8 cellular contexts compared by ENCODE assay signal in the genomic region with DNA sequence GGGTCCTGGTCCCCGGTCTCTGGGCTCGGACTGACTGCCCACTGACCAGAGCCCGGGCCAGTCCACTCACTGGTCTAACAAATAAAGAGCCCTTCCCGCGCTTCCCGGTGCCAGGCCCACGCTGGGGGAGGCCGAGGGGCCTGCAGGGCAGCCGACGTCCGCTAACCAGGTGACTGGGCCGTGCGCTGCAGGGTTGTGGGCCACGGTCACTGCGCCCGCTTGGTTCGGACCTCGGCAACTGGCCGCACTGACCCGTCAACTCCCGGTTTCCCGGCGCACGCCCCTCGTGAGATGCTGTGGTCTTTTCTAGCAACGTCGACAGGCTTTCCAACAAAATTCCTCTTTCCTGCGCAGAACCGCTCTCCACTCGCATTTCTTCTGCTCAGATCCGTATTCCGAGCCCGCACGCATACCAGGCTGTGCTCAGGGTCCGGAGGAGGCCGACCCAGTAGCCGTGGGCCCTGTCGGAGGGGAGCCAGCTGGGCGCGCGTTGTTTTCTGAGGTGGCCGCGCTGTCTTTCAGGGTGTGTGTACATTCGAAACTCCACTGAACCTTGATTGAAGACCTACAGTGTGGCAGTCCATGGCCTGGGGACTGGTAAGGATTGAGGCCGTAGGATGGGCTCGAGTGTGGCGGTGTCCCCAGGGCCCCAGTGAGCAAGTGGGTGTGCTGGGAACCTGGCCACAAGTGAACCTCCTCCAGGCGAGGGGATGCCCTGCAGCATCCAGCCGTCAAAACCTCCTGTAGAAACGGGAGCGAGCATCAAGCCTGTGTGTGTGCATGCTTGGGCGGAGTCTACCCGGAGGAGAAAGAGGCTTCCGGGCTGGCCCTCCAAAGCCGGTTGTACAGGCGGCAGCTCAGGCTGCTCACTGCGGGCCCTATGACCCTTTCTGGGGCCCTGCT. TPM values are rescaled to one million over a fixed set of nuclear protein-coding genes. Genes with fewer than 3 reads are reported as not detected.
DNase-seq lines count a peak whose midpoint lies in the region; ATAC-seq, FAIRE-seq and TF ChIP-seq lines count a peak whose summit lies in the region.

No MANE protein-coding gene starts in this region.

- H3K36me3 Mint-ChIP-seq in activated CD4-positive, alpha-beta T cell treated with anti-CD3 and anti-CD28 coated beads, Interleukin-2, amount 10 ng/mL, durations not matched to agents 7 days and 5 days (ENCODE audit: low read depth) = peaks cover 20% of the 10 kb centered on the region

- H3K27me3 ChIP-seq in OCI-LY1 (ENCODE audit: insufficient read depth, low read length) = no peaks in the 10 kb centered on the region
- no peaks in the 10 kb centered on the region for H3K27me3 ChIP-seq in dorsolateral prefrontal cortex

- peaks cover 16% of the 10 kb centered on the region for H3K79me2 ChIP-seq in OCI-LY1 (ENCODE audit: insufficient read depth, low read length)

- no peak for TF ChIP-seq CTCF in OCI-LY1 (IDR thresholded peaks at IDR 0.05; ENCODE audit: low read length)
- TF ChIP-seq CTCF in dorsolateral prefrontal cortex (IDR thresholded peaks at IDR 0.05 in 54 of 56, conservative IDR thresholded peaks at IDR 0.05 in 2 of 56; ENCODE audit: low read depth in 1 of 56, partially characterized antibody in 56 of 56) = no peak
- TF ChIP-seq CTCF in GM10248 (IDR thresholded peaks at IDR 0.05; ENCODE audit: control extremely low read depth, extremely low read depth, low read depth, missing control alignments) = no peak

- H3K4me1 ChIP-seq in OCI-LY1 (ENCODE audit: insufficient read depth, low read length, severe bottlenecking) (peaks cover 52% of the 10 kb centered on the region), mesodermal cell (ENCODE audit: control insufficient read depth, insufficient read depth, low read length, poor library complexity, severe bottlenecking) (peaks cover 19% of the 10 kb centered on the region)

- CTCF ChIA-PET in activated CD4-positive, alpha-beta T cell treated with anti-CD3 and anti-CD28 coated beads, Interleukin-2, amount 10 ng/mL, durations not matched to agents 7 days and 5 days (lab: Charles Lee) = no interaction called here
- CTCF ChIA-PET in GM10248 (lab: Yijun Ruan, JAX) = interaction anchor here (1.8 kb wide), 1 partner anchor 8 kb away, joined by 4 read pairs; no protein-coding TSS in a partner anchor

- ATAC-seq in GM21576 (IDR thresholded peaks at IDR 0.05; ENCODE audit: unreplicated experiment) = no peak

- WGBS in mesodermal cell (ENCODE audit: insufficient coverage in 2 of 2), 2 experiments = 68 to 73% methylated on average over 48 to 57 of the region's 57 CpGs

- POLR2A ChIA-PET in activated CD4-positive, alpha-beta T cell treated with anti-CD3 and anti-CD28 coated beads, Interleukin-2, amount 10 ng/mL, durations not matched to agents 7 days and 5 days (lab: Charles Lee) = no interaction called here
- POLR2A ChIA-PET in GM10248 (lab: Yijun Ruan, JAX) = no interaction called here

- H3K9me3 ChIP-seq in OCI-LY1 (ENCODE audit: low read length) (no peaks in the 10 kb centered on the region), mesodermal cell (ENCODE audit: control insufficient read depth, low read length) (no peaks in the 10 kb centered on the region)

- H2AFZ ChIP-seq in OCI-LY1 (ENCODE audit: low read length) = no peak overlapping the region

- peaks cover 41% of the 10 kb centered on the region for H3K4me1 Mint-ChIP-seq in activated CD4-positive, alpha-beta T cell treated with anti-CD3 and anti-CD28 coated beads, Interleukin-2, amount 10 ng/mL, durations not matched to agents 7 days and 5 days

- peak overlapping the region; percentile 81 for H3K27ac ChIP-seq in OCI-LY1 (ENCODE audit: low read depth, low read length, poor library complexity, severe bottlenecking)
- H3K27ac ChIP-seq in dorsolateral prefrontal cortex = peak overlapping the region in 56 of 59 donors; percentile 28 to 93 (median 81)
- H3K27ac ChIP-seq in mesodermal cell (ENCODE audit: low read depth, low read length, severe bottlenecking) = peak overlapping the region; percentile 16

- H3K36me3 ChIP-seq in OCI-LY1 (ENCODE audit: insufficient read depth, low read length) (no peaks in the 10 kb centered on the region), mesodermal cell (ENCODE audit: control insufficient read depth, insufficient read depth, low read length) (peaks cover 15% of the 10 kb centered on the region)

- H3K4me3 ChIP-seq in OCI-LY1 (ENCODE audit: low read depth, low read length, poor library complexity, severe bottlenecking) (peak overlapping the region; percentile 75), dorsolateral prefrontal cortex (peak overlapping the region; percentile 32 to 77 (median 63)), mesodermal cell (ENCODE audit: extremely low read depth, insufficient read depth, low read length, poor library complexity, severe bottlenecking) (peak overlapping the region; percentile 53)

- H3K27me3 Mint-ChIP-seq in activated CD4-positive, alpha-beta T cell treated with anti-CD3 and anti-CD28 coated beads, Interleukin-2, amount 10 ng/mL, durations not matched to agents 7 days and 5 days = no peaks in the 10 kb centered on the region

- no peaks in the 10 kb centered on the region for H3K9me2 ChIP-seq in OCI-LY1 (ENCODE audit: low read depth, low read length)

- H3K9ac ChIP-seq in OCI-LY1 (ENCODE audit: low read length) = peak overlapping the region; percentile 78

- peak; percentile 5 for DNase-seq in activated CD4-positive, alpha-beta T cell treated with anti-CD3 and anti-CD28 coated beads, Interleukin-2, amount 10 ng/mL, durations not matched to agents 7 days and 5 days
- DNase-seq in activated CD4-positive, alpha-beta T cell treated with anti-CD3 and anti-CD28 coated beads for 4 hours = no peak
- DNase-seq in dorsolateral prefrontal cortex = peak in 5 of 10 donors; percentile 3 to 44 (median 34)
- DNase-seq in GM10248 (ENCODE audit: extremely low spot score) = no peak
- no peak for DNase-seq in HTR-8/SVneo (ENCODE audit: insufficient read length, low spot score)

- no peak for FAIRE-seq in HTR-8/SVneo (lab: Jason Lieb, UNC)

- peak overlapping the region; percentile 75 for H3K4me3 Mint-ChIP-seq in activated CD4-positive, alpha-beta T cell treated with anti-CD3 and anti-CD28 coated beads, Interleukin-2, amount 10 ng/mL, durations not matched to agents 7 days and 5 days

- intact Hi-C loops in dorsolateral prefrontal cortex (cut with DNase I) = loop anchor here (2.0 to 10.0 kb wide), 5 partner anchors 60 to 173 kb away; partner anchors contain the start of genes GLT8D1 (in 1 of the 2), GNL3 (in 1 of the 2) and SPCS1 (in 1 of the 2)

- peak overlapping the region; percentile 89 for H3K4me2 ChIP-seq in OCI-LY1 (ENCODE audit: low read length)

- H3K27ac Mint-ChIP-seq in activated CD4-positive, alpha-beta T cell treated with anti-CD3 and anti-CD28 coated beads, Interleukin-2, amount 10 ng/mL, durations not matched to agents 7 days and 5 days = peak overlapping the region; percentile 77

- no peaks in the 10 kb centered on the region for H4K20me1 ChIP-seq in OCI-LY1 (ENCODE audit: insufficient read depth, low read length)

- no peaks in the 10 kb centered on the region for H3K9me3 Mint-ChIP-seq in activated CD4-positive, alpha-beta T cell treated with anti-CD3 and anti-CD28 coated beads, Interleukin-2, amount 10 ng/mL, durations not matched to agents 7 days and 5 days

- H3F3A ChIP-seq in OCI-LY1 (ENCODE audit: insufficient read depth, low read length) = peaks cover 11% of the 10 kb centered on the region

RNA-seq across cellular contexts. Expression of gene NT5DC2, which starts 0.9 kb away (rescaled TPM):
- 10 to 100 TPM; 22.1 to 23.8 TPM for total RNA-seq in activated CD4-positive, alpha-beta T cell treated with anti-CD3 and anti-CD28 coated beads, Interleukin-2, amount 10 ng/mL, durations not matched to agents 7 days and 5 days
- 10 to 100 TPM; 10.8 to 61.6 (median 20.5) TPM for total RNA-seq in dorsolateral prefrontal cortex
- 292 TPM for polyA plus RNA-seq in mesodermal cell (2013, experiment 1 of 2)
- 250 TPM for polyA plus RNA-seq in mesodermal cell (2013, experiment 2 of 2)

RNA-seq across cellular contexts. Expression of gene UQCC5, which starts 1.9 kb away (rescaled TPM):
- total RNA-seq in activated CD4-positive, alpha-beta T cell treated with anti-CD3 and anti-CD28 coated beads, Interleukin-2, amount 10 ng/mL, durations not matched to agents 7 days and 5 days = 10 to 100 TPM in 1 of 2 experiments, 1 to 10 TPM in 1; 8.5 to 11.7 TPM
- 10 to 100 TPM in 77 of 120 experiments, 1 to 10 TPM in 43; 4.8 to 19.1 (median 10.9) TPM for total RNA-seq in dorsolateral prefrontal cortex
- 40.7 TPM for polyA plus RNA-seq in mesodermal cell (2013, experiment 1 of 2)
- 32.5 TPM for polyA plus RNA-seq in mesodermal cell (2013, experiment 2 of 2)

RNA-seq across cellular contexts. Expression of gene STAB1, which starts 39.4 kb away (rescaled TPM):
- under 1 TPM; 0.02 to 0.15 TPM for total RNA-seq in activated CD4-positive, alpha-beta T cell treated with anti-CD3 and anti-CD28 coated beads, Interleukin-2, amount 10 ng/mL, durations not matched to agents 7 days and 5 days
- 100 to 1,000 TPM in 4 of 120 experiments, 10 to 100 TPM in 113, 1 to 10 TPM in 3; 7.9 to 229 (median 32.7) TPM for total RNA-seq in dorsolateral prefrontal cortex
- 14.5 TPM for polyA plus RNA-seq in mesodermal cell (2013, experiment 1 of 2)
- 8.7 TPM for polyA plus RNA-seq in mesodermal cell (2013, experiment 2 of 2)

Comparison
In these comparisons a context has a peak if more than half of its experiments do, and no peak if none do; other contexts are left out.
1. H3K27ac ChIP-seq: peak in every context shown above with its lines; median percentile 81 in OCI-LY1; 81 in dorsolateral prefrontal cortex; 16 in mesodermal cell.
2. RNA of gene STAB1, which starts 39.4 kb away (total RNA-seq): 7.9 to 229 TPM in dorsolateral prefrontal cortex; 0.02 to 0.15 TPM in activated CD4-positive, alpha-beta T cell treated with anti-CD3 and anti-CD28 coated beads, Interleukin-2, amount 10 ng/mL, durations not matched to agents 7 days and 5 days; every median in the first group is over 4 times any median in the second.
3. Peak in every context shown above with its lines, with median percentiles within 50 percentile points of each other: H3K4me3 ChIP-seq.